Comparison of ENCODE assay signal across 31 cellular contexts in genomic region chr15:27039163-27039562, GRCh38.
"Had no signal": no experiment of that assay in that cellular context is flagged by ENCODE, and none has a peak within 500 bp of the region (broad histone marks: within the 10 kb centered on the region; RNA-seq: fewer than 3 reads in every experiment).

No MANE protein-coding gene starts in this region.

- H3K27me3 Mint-ChIP-seq: natural killer cell treated with Interleukin-12 subunit alpha and Interleukin-12 subunit beta and Interleukin-15 and Interleukin-18, amount 100 ng/mL, for 72 hours; stimulated activated memory B cell treated with anti-CD40 and anti-IgM and Interleukin-4, amounts not matched to agents 10 μg/mL and 1 μg/mL and 100 μg/mL, for 72 hours had no signal

- H3K4me3 Mint-ChIP-seq: natural killer cell treated with Interleukin-12 subunit alpha and Interleukin-12 subunit beta and Interleukin-15 and Interleukin-18, amount 100 ng/mL, for 72 hours; nephron progenitor cell; neural crest cell; stimulated activated memory B cell treated with anti-CD40 and anti-IgM and Interleukin-4, amounts not matched to agents 10 μg/mL and 1 μg/mL and 100 μg/mL, for 72 hours; stimulated activated naive CD8-positive, alpha-beta T cell treated with anti-CD3 and anti-CD28 coated beads, Interleukin-15, amount 100 ng/mL, for 72 hours; type B pancreatic cell had no signal

- H3K4me1 Mint-ChIP-seq: naive thymus-derived CD8-positive, alpha-beta T cell; nephron progenitor cell; neural crest cell; stimulated activated memory B cell treated with anti-CD40 and anti-IgM and Interleukin-4, amounts not matched to agents 10 μg/mL and 1 μg/mL and 100 μg/mL, for 72 hours; stimulated activated naive CD8-positive, alpha-beta T cell treated with anti-CD3 and anti-CD28 coated beads, Interleukin-15, amount 100 ng/mL, for 72 hours had no signal

- H3K27ac ChIP-seq: neutrophil, pancreas, prostate gland, skin epidermis, suprapubic skin, testis, tibial artery, transverse colon, upper lobe of right lung, uterus had no signal

- H3K36me3 ChIP-seq: neutrophil, pancreas, prostate gland, spleen, suprapubic skin, tibial artery, transverse colon, upper lobe of right lung, uterus had no signal

- H3K9me3 ChIP-seq: neutrophil, pancreas, prostate gland, spleen, suprapubic skin, testis, tibial artery, upper lobe of right lung, uterus had no signal

- H3K27ac Mint-ChIP-seq: naive thymus-derived CD8-positive, alpha-beta T cell; natural killer cell treated with Interleukin-12 subunit alpha and Interleukin-12 subunit beta and Interleukin-15 and Interleukin-18, amount 100 ng/mL, for 72 hours; stimulated activated memory B cell treated with anti-CD40 and anti-IgM and Interleukin-4, amounts not matched to agents 10 μg/mL and 1 μg/mL and 100 μg/mL, for 72 hours; type B pancreatic cell had no signal

- H3K9me3 Mint-ChIP-seq: natural killer cell treated with Interleukin-12 subunit alpha and Interleukin-12 subunit beta and Interleukin-15 and Interleukin-18, amount 100 ng/mL, for 72 hours; neural crest cell; stimulated activated memory B cell treated with anti-CD40 and anti-IgM and Interleukin-4, amounts not matched to agents 10 μg/mL and 1 μg/mL and 100 μg/mL, for 72 hours had no signal

- DNase-seq: naive thymus-derived CD8-positive, alpha-beta T cell; nephron progenitor cell; nucleus accumbens; pancreas; retina; right cardiac atrium; spleen; stimulated activated CD4-positive, alpha-beta T cell treated with anti-CD3 and anti-CD28 coated beads, Interleukin-12 subunit alpha, Interleukin-12 subunit beta, amount 100 ng/mL, for 4 hours; stimulated activated CD4-positive, alpha-beta T cell treated with anti-CD3 and anti-CD28 coated beads, Interleukin-1b, Interleukin-23, amount 100 ng/mL, for 48 hours; stimulated activated CD4-positive, alpha-beta T cell treated with anti-CD3 and anti-CD28 coated beads, Interleukin-4, amount 100 ng/mL, for 1 hour; stimulated activated CD4-positive, alpha-beta T cell treated with anti-CD3 and anti-CD28 coated beads, Interleukin-4, amount 100 ng/mL, for 4 hours; stimulated activated CD8-positive, alpha-beta memory T cell treated with anti-CD3 and anti-CD28 coated beads, Interleukin-4, amount 100 ng/mL, for 48 hours; stimulated activated naive CD4-positive, alpha-beta T cell; stimulated activated naive CD8-positive, alpha-beta T cell treated with anti-CD3 and anti-CD28 coated beads, Interleukin-15, amount 100 ng/mL, for 72 hours; stimulated activated naive CD8-positive, alpha-beta T cell treated with anti-CD3 and anti-CD28 coated beads, Interleukin-15, Interleukin-2, amounts not matched to agents 100 U/mL and 50 U/mL, for 24 hours; substantia nigra; testis; tibial artery; transverse colon; upper lobe of right lung; uterus had no signal

- ATAC-seq: naive thymus-derived CD8-positive, alpha-beta T cell; natural killer cell treated with Interleukin-12 subunit alpha and Interleukin-12 subunit beta and Interleukin-15 and Interleukin-18, amount 100 ng/mL, for 72 hours; pancreas; right cardiac atrium; sciatic nerve; stimulated activated memory B cell treated with anti-CD40 and anti-IgM and Interleukin-4, amounts not matched to agents 10 μg/mL and 1 μg/mL and 100 μg/mL, for 72 hours; stimulated activated naive CD8-positive, alpha-beta T cell treated with anti-CD3 and anti-CD28 coated beads, Interleukin-15, amount 100 ng/mL, for 72 hours; stimulated activated naive CD8-positive, alpha-beta T cell treated with anti-CD3 and anti-CD28 coated beads, Interleukin-15, Interleukin-2, amounts not matched to agents 100 U/mL and 50 U/mL, for 24 hours; upper lobe of right lung had no signal

- H3K4me1 ChIP-seq: pancreas, prostate gland, suprapubic skin, testis, tibial artery, transverse colon, upper lobe of right lung, uterus had no signal

- H3K4me3 ChIP-seq: pancreas, prostate gland, skin epidermis, smooth muscle cell, spleen, suprapubic skin, testis, tibial artery, transverse colon, upper lobe of right lung, uterus had no signal

- H3K36me3 Mint-ChIP-seq: naive thymus-derived CD8-positive, alpha-beta T cell; natural killer cell treated with Interleukin-12 subunit alpha and Interleukin-12 subunit beta and Interleukin-15 and Interleukin-18, amount 100 ng/mL, for 72 hours; stimulated activated memory B cell treated with anti-CD40 and anti-IgM and Interleukin-4, amounts not matched to agents 10 μg/mL and 1 μg/mL and 100 μg/mL, for 72 hours; type B pancreatic cell had no signal

- H3K27me3 ChIP-seq: neutrophil, pancreas, spleen, suprapubic skin, testis, tibial artery, transverse colon, upper lobe of right lung, uterus had no signal
